Comparison of ENCODE assay signal across 22 cellular contexts in genomic region chr19:55492362-55492944, GRCh38. TPM values are rescaled to one million over a fixed set of nuclear protein-coding genes. Genes with fewer than 3 reads are reported as not detected.
A peak's percentile ranks its signal among the peaks of the same experiment; 100 is the strongest.
DNase-seq lines count a peak whose midpoint lies in the region; ATAC-seq and TF ChIP-seq lines count a peak whose summit lies in the region.
"Had no signal": no experiment of that assay in that cellular context is flagged by ENCODE, and none has a peak within 500 bp of the region (broad histone marks: within the 10 kb centered on the region; RNA-seq: fewer than 3 reads in every experiment).

No MANE protein-coding gene starts in this region.

- no peak overlapping the region for H3K4me3 Mint-ChIP-seq in effector memory CD8-positive, alpha-beta T cell
- H3K4me3 Mint-ChIP-seq: activated CD4-positive, alpha-beta memory T cell treated with anti-CD3 and anti-CD28 coated beads, Interleukin-2, amount 10 ng/mL, durations not matched to agents 7 days and 5 days; activated naive CD4-positive, alpha-beta T cell treated with anti-CD3 and anti-CD28 coated beads, Interleukin-2, amount 50 U/mL, for 24 hours; activated T-cell treated with anti-CD3 and anti-CD28 coated beads, Interleukin-2, amount 50 U/mL, for 4 hours; T-cell had no signal

- peaks cover 0 to 60% (median 14%) of the 10 kb centered on the region in 7 donors for H3K27me3 ChIP-seq in spleen (replicated peaks in 1 of 7)
- H3K27me3 ChIP-seq: brain microvascular endothelial cell had no signal

- TF ChIP-seq CTCF in spleen (IDR thresholded peaks at IDR 0.05 in 8 of 11, conservative IDR thresholded peaks at IDR 0.05 in 3 of 11), result no peak

- intact Hi-C loops in Right ventricle myocardium inferior (cut with DNase I) (no loop called here), Right ventricle myocardium superior (cut with DNase I) (no loop called here), spleen (cut with DNase I; ENCODE audit: low total_unique reads) (no loop called here)

- H3K4me1 Mint-ChIP-seq in effector memory CD8-positive, alpha-beta T cell (ENCODE audit: low read depth in 2 of 2), result peaks cover 0 to 3% of the 10 kb centered on the region in 2 donors

- no peak for ATAC-seq in Right ventricle myocardium inferior
- ATAC-seq in Right ventricle myocardium superior (ENCODE audit: poor library complexity), result no peak
- ATAC-seq in esophagus mucosa, result peak; percentile 11
- ATAC-seq in HG03342 (IDR thresholded peaks at IDR 0.05; ENCODE audit: unreplicated experiment), result no peak
- ATAC-seq in effector memory CD8-positive, alpha-beta T cell (replicated peaks), result no peak
- ATAC-seq: activated T-cell treated with anti-CD3 and anti-CD28 coated beads, Interleukin-2, amount 50 U/mL, for 4 hours; T-cell had no signal

- H3K4me3 ChIP-seq in spleen, result no peak overlapping the region
- H3K4me3 ChIP-seq: prostate gland, thoracic aorta had no signal

- H3K9me3 ChIP-seq in spleen, result no peaks in the 10 kb centered on the region
- H3K9me3 ChIP-seq: prostate gland, thoracic aorta had no signal

- DNase-seq in Right ventricle myocardium inferior (ENCODE audit: missing footprints) (peak; percentile 33), Right ventricle myocardium superior (no peak), NCI-H146 treated with DMSO at 0.1 percent for 48 hours (lab: John Stamatoyannopoulos, UW; ENCODE audit: unreplicated experiment) (peak; percentile 41), spleen (no peak), HuH-7 (ENCODE audit: low spot score) (no peak)
- DNase-seq in effector memory CD8-positive, alpha-beta T cell, result no peak
- DNase-seq: activated CD4-positive, alpha-beta memory T cell treated with anti-CD3 and anti-CD28 coated beads, Interleukin-2, amount 10 ng/mL, durations not matched to agents 7 days and 5 days; activated T-cell treated with anti-CD3 and anti-CD28 coated beads, Interleukin-2, amount 50 U/mL, for 4 hours; brain microvascular endothelial cell; cortex of kidney; naive B cell; NCI-H1694; NK-92 treated with Interleukin-12 subunit alpha and Interleukin-12 subunit beta, amount 100 ng/mL, for 24 hours; T-cell had no signal

- peaks cover 0 to 41% (median 14%) of the 10 kb centered on the region in 6 donors for H3K4me1 ChIP-seq in spleen
- H3K4me1 ChIP-seq: prostate gland had no signal

- WGBS in spleen, 5 donors, result 44 to 67% (median 55%) methylated on average over 12 of the region's 12 CpGs

- H3K27ac ChIP-seq in spleen, result peak overlapping the region in 7 of 8 donors; percentile 22 to 88 (median 83)
- H3K27ac ChIP-seq: brain microvascular endothelial cell, epithelial cell of prostate, HL-60, thoracic aorta had no signal

- no peak for TF ChIP-seq POLR2A in spleen (IDR thresholded peaks at IDR 0.05)

- H3K9me3 Mint-ChIP-seq in effector memory CD8-positive, alpha-beta T cell, result no peaks in the 10 kb centered on the region
- H3K9me3 Mint-ChIP-seq: activated CD4-positive, alpha-beta memory T cell treated with anti-CD3 and anti-CD28 coated beads, Interleukin-2, amount 10 ng/mL, durations not matched to agents 7 days and 5 days; activated naive CD4-positive, alpha-beta T cell treated with anti-CD3 and anti-CD28 coated beads, Interleukin-2, amount 50 U/mL, for 24 hours; activated T-cell treated with anti-CD3 and anti-CD28 coated beads, Interleukin-2, amount 50 U/mL, for 4 hours; naive B cell; T-cell had no signal

- H3K27me3 Mint-ChIP-seq in effector memory CD8-positive, alpha-beta T cell, result peaks cover 6 to 25% of the 10 kb centered on the region in 2 donors

- H3K36me3 Mint-ChIP-seq in effector memory CD8-positive, alpha-beta T cell (ENCODE audit: insufficient read depth), result peaks cover 4% of the 10 kb centered on the region
- H3K36me3 Mint-ChIP-seq: activated naive CD4-positive, alpha-beta T cell treated with anti-CD3 and anti-CD28 coated beads, Interleukin-2, amount 50 U/mL, for 24 hours; naive B cell; T-cell had no signal

- no peaks in the 10 kb centered on the region for H3K36me3 ChIP-seq in spleen
- H3K36me3 ChIP-seq: brain microvascular endothelial cell, prostate gland, thoracic aorta had no signal

- no peak overlapping the region for H3K27ac Mint-ChIP-seq in effector memory CD8-positive, alpha-beta T cell
- H3K27ac Mint-ChIP-seq: activated CD4-positive, alpha-beta memory T cell treated with anti-CD3 and anti-CD28 coated beads, Interleukin-2, amount 10 ng/mL, durations not matched to agents 7 days and 5 days; activated naive CD4-positive, alpha-beta T cell treated with anti-CD3 and anti-CD28 coated beads, Interleukin-2, amount 50 U/mL, for 24 hours; T-cell had no signal

RNA-seq across cellular contexts. Expression of gene SSC5D, which starts 4.2 kb away (rescaled TPM):
- total RNA-seq in Right ventricle myocardium inferior (3.4 TPM), Right ventricle myocardium superior (2.6 TPM), esophagus mucosa (0.24 TPM), spleen (10 to 100 TPM; 11.0 to 30.6 (median 24.1) TPM)
- polyA plus RNA-seq in spleen, result 1 to 10 TPM in 2 of 3 donors, under 1 TPM in 1; 0.61 to 7.4 (median 2.5) TPM

RNA-seq across cellular contexts. Expression of gene NAT14, which starts 7.5 kb away (rescaled TPM):
- total RNA-seq in Right ventricle myocardium inferior, result 5.6 TPM
- 2.9 TPM for total RNA-seq in Right ventricle myocardium superior
- 7.5 TPM for total RNA-seq in esophagus mucosa
- total RNA-seq in spleen, result 10 to 100 TPM in 1 of 7 donors, 1 to 10 TPM in 6; 1.9 to 10.3 (median 6.9) TPM
- polyA plus RNA-seq in spleen, result 10 to 100 TPM; 13.8 to 17.7 (median 15.5) TPM

RNA-seq across cellular contexts. Expression of gene ZNF628, which starts 16.0 kb away (rescaled TPM):
- 5.7 TPM for total RNA-seq in Right ventricle myocardium inferior
- total RNA-seq in Right ventricle myocardium superior, result 4.7 TPM
- 3.7 TPM for total RNA-seq in esophagus mucosa
- 10 to 100 TPM in 3 of 7 donors, 1 to 10 TPM in 4; 4.4 to 13.6 (median 9.7) TPM for total RNA-seq in spleen
- 1 to 10 TPM; 1.4 to 8.2 (median 1.7) TPM for polyA plus RNA-seq in spleen

RNA-seq across cellular contexts. Expression of gene C19orf85, which starts 27.9 kb away (rescaled TPM):
- total RNA-seq in Right ventricle myocardium inferior, result not detected
- not detected for total RNA-seq in Right ventricle myocardium superior
- not detected for total RNA-seq in esophagus mucosa
- not detected for total RNA-seq in spleen
- not detected for polyA plus RNA-seq in spleen
- total RNA-seq: activated CD4-positive, alpha-beta memory T cell treated with anti-CD3 and anti-CD28 coated beads, Interleukin-2, amount 10 ng/mL, durations not matched to agents 7 days and 5 days; activated T-cell treated with anti-CD3 and anti-CD28 coated beads, Interleukin-2, amount 50 U/mL, for 4 hours; lower leg skin; prostate gland; T-cell; thoracic aorta had no signal

RNA-seq across cellular contexts. Expression of gene ISOC2, which starts 31.0 kb away (rescaled TPM):
- total RNA-seq in Right ventricle myocardium inferior (55.2 TPM), Right ventricle myocardium superior (48.9 TPM), esophagus mucosa (41.9 TPM), spleen (10 to 100 TPM; 38.6 to 85.0 (median 54.5) TPM)
- polyA plus RNA-seq in spleen, result 10 to 100 TPM; 55.6 to 98.7 (median 64.5) TPM

Comparison
In these comparisons a context has a peak if more than half of its experiments do, and no peak if none do; other contexts are left out.
1. DNase-seq: peak in Right ventricle myocardium inferior (single experiment) and NCI-H146 treated with DMSO at 0.1 percent for 48 hours (single experiment); none in Right ventricle myocardium superior (single experiment), spleen (single experiment), HuH-7 (single experiment) and effector memory CD8-positive, alpha-beta T cell (0 of 3).